In the genomic region with DNA sequence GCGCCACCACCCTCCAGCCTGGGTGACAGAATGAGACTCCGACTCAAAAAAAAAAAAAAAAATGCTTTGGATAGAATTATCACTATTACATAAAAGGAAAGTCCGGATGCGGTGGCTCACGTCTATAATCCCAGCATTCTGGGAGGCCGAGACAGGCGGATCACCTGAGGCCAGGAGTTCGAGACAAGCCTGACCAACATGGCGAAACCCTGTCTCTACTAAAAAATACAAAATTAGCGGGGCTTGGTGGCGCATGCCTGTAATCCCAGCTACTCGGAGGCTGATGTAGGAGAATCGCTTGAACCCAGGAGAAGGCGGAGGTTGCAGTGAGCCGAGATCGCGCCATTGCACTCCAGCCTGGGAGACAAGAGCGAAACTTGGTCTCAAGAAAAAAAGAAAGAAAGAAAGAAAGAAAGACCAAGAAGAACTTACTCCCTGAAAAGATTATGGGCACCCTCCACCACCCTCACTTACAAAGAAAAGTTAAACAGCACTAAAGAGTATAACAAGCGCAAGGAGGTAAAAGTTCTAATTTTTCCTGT, we compare ENCODE assay signal across 28 cellular contexts. TPM values are rescaled to one million over a fixed set of nuclear protein-coding genes. Genes with fewer than 3 reads are reported as not detected.
DNase-seq lines count a peak whose midpoint lies in the region; ATAC-seq, FAIRE-seq and TF ChIP-seq lines count a peak whose summit lies in the region.
"Had no signal": no experiment of that assay in that cellular context is flagged by ENCODE, and none has a peak within 500 bp of the region (broad histone marks: within the 10 kb centered on the region; RNA-seq: fewer than 3 reads in every experiment).

No MANE protein-coding gene starts in this region.

- ATAC-seq in HG03432 (IDR thresholded peaks at IDR 0.05; ENCODE audit: unreplicated experiment) = no peak
- ATAC-seq: A549, Right ventricle myocardium inferior, T-cell had no signal

- H3K4me1 ChIP-seq in ES-I3 (ENCODE audit: insufficient read depth, low read length) (no peaks in the 10 kb centered on the region), H1 (replicated peaks in 1 of 4; ENCODE audit: control insufficient read depth in 3 of 4, insufficient read depth in 4 of 4, low read length in 3 of 4) (peaks cover 0 to 4% (median 1%) of the 10 kb centered on the region in 4 experiments; a peak in 3 of 7 replicates)
- H3K4me1 ChIP-seq: A549 had no signal

- H3K4me3 ChIP-seq in HL-60 (replicated peaks; ENCODE audit: insufficient read depth, low read length) (no peak overlapping the region), H1 (ENCODE audit: extremely low read depth in 1 of 4, insufficient read depth in 2 of 4, low read depth in 3 of 4, low read length in 4 of 4) (no peak overlapping the region)
- H3K4me3 ChIP-seq: A549 had no signal

- no peak overlapping the region for H2BK12ac ChIP-seq in H1 (ENCODE audit: low read depth, low read length)

- H4K5ac ChIP-seq in H1 (ENCODE audit: insufficient read length, low read depth, low read length) = no peak overlapping the region

- no peak for TF ChIP-seq EP300 in H1 (IDR thresholded peaks at IDR 0.05; ENCODE audit: borderline replicate concordance in 1 of 2, low read depth in 2 of 2, low read length in 2 of 2)

- H3K79me2 ChIP-seq in H1 (ENCODE audit: control insufficient read depth in 1 of 2, insufficient read depth in 2 of 2, low read length in 2 of 2) = no peaks in the 10 kb centered on the region

- H4K20me1 ChIP-seq in H1 (replicated peaks in 1 of 2; ENCODE audit: control insufficient read depth in 1 of 2, insufficient read depth in 2 of 2, low read length in 2 of 2) = peaks cover 2 to 7% of the 10 kb centered on the region in 2 experiments

- H3K23ac ChIP-seq in H1 (ENCODE audit: insufficient read length) = no peak overlapping the region

- no peak overlapping the region for H3K18ac ChIP-seq in H1 (ENCODE audit: extremely low read depth, low read length)

- CTCF ChIA-PET in RWPE1 (lab: Yijun Ruan, JAX) (interaction anchor here (0.6 to 1.2 kb wide), 3 partner anchors 17 to 1302 kb away, joined by 3 to 4 read pairs (median 4); a partner anchor contains a TSS), H1 (lab: Charles Lee; ENCODE audit: partially characterized antibody) (interaction anchor here (0.9 to 4.2 kb wide), 9 partner anchors 11 to 165 kb away, joined by 3 to 23 read pairs (median 3); a partner anchor contains a TSS)

- H2BK5ac ChIP-seq in H1 (ENCODE audit: low read depth, low read length) = no peak overlapping the region

- H3K27ac ChIP-seq in HL-60 (replicated peaks) = peak overlapping the region; percentile 89
- H3K27ac ChIP-seq in RWPE1 = peak overlapping the region; percentile 96
- H3K27ac ChIP-seq in H1 (ENCODE audit: low read depth, low read length) = no peak overlapping the region
- H3K27ac ChIP-seq: A549 had no signal

- H2AK5ac ChIP-seq in H1 (ENCODE audit: low read depth, low read length) = no peak overlapping the region

- no peak for TF ChIP-seq POLR2A in H1 (IDR thresholded peaks at IDR 0.05; ENCODE audit: control extremely low read depth in 1 of 2, low read depth in 2 of 2, low read length in 2 of 2)

- H3K4me2 ChIP-seq in H1 (ENCODE audit: insufficient read depth in 1 of 2, low read depth in 2 of 2, low read length in 2 of 2) = peak overlapping the region in 1 of 2 experiments; percentile 78; a peak in 1 of 4 replicates
- H3K4me2 ChIP-seq: A549 had no signal

- TF ChIP-seq RAD21 in H1 (IDR thresholded peaks at IDR 0.05 in 1 of 2, conservative IDR thresholded peaks at IDR 0.05 in 1 of 2; ENCODE audit: low read depth in 2 of 2, low read length in 2 of 2) = no peak

- POLR2A ChIA-PET in RWPE1 (lab: Yijun Ruan, JAX; ENCODE audit: low non-redundant PET) = no interaction called here
- POLR2A ChIA-PET in H1 (lab: Charles Lee; ENCODE audit: partially characterized antibody) = interaction anchor here (0.9 to 1.8 kb wide), 4 partner anchors 8 to 19 kb away, joined by 3 to 5 read pairs (median 4); a partner anchor contains a TSS

- FAIRE-seq in H1 (lab: Jason Lieb, UNC) = no peak
- FAIRE-seq: A549, GM12891, RCC 7860 had no signal

- H3K36me3 ChIP-seq in ES-I3 (ENCODE audit: insufficient read depth, low read length) (no peaks in the 10 kb centered on the region), H1 (ENCODE audit: control insufficient read depth in 2 of 4, insufficient read depth in 4 of 4, low read length in 3 of 4) (no peaks in the 10 kb centered on the region)

- no peak overlapping the region for H2BK120ac ChIP-seq in H1 (replicated peaks; ENCODE audit: low read depth, low read length)

- WGBS in H1 (ENCODE audit: extremely low coverage in 1 of 2, insufficient coverage in 1 of 2, insufficient read length in 1 of 2, insufficient replicate concordance in 2 of 2, low coverage in 1 of 2, low lambda C conversion rate in 2 of 2, missing lambda C conversion rate in 1 of 2), 2 experiments = 31% methylated on average over 19 of the region's 19 CpGs; no CpG with 5 or more reads in 1 of the 2 experiments

- H3K14ac ChIP-seq in H1 (ENCODE audit: insufficient read length) = no peak overlapping the region

- H3K23me2 ChIP-seq in H1 (ENCODE audit: low read depth, low read length) = peaks cover 8% of the 10 kb centered on the region; the same call in 1 of the 2 replicates

- no peak overlapping the region for H2BK20ac ChIP-seq in H1 (ENCODE audit: low read length)

- no peaks in the 10 kb centered on the region for H3K79me1 ChIP-seq in H1 (ENCODE audit: low read depth, low read length)

- H3K27me3 ChIP-seq in HL-60 (ENCODE audit: insufficient read depth, poor library complexity, severe bottlenecking) = no peaks in the 10 kb centered on the region
- H3K27me3 ChIP-seq in H1 (replicated peaks in 1 of 4; ENCODE audit: control insufficient read depth in 3 of 4, extremely low read depth in 1 of 4, insufficient read depth in 3 of 4, low read length in 3 of 4) = peaks cover 54 to 92% (median 72%) of the 10 kb centered on the region in 4 experiments
- H3K27me3 ChIP-seq: SJCRH30 had no signal

- H3K9me3 ChIP-seq in ES-I3 (ENCODE audit: control insufficient read depth, insufficient read depth, low read length) (no peaks in the 10 kb centered on the region), H1 (ENCODE audit: insufficient read depth in 2 of 2, low read depth in 1 of 2, low read length in 1 of 2) (no peaks in the 10 kb centered on the region)
- H3K9me3 ChIP-seq: A549, SJCRH30 had no signal

- no peak overlapping the region for H3K4ac ChIP-seq in H1 (replicated peaks; ENCODE audit: insufficient read length, low read depth, low read length)

- no peak for DNase-seq in HL-60 (ENCODE audit: low read depth in 1 of 2, low spot score in 1 of 2)
- DNase-seq in RWPE1 (ENCODE audit: low spot score) = no peak
- no peak for DNase-seq in H1 (ENCODE audit: low read depth in 1 of 2, low spot score in 2 of 2)
- DNase-seq in activated naive CD4-positive, alpha-beta T cell treated with anti-CD3 and anti-CD28 coated beads, Interleukin-2, amount 50 U/mL, for 16 hours = no peak
- no peak for DNase-seq in activated gamma-delta T cell treated with Interleukin-2 at 50 U/mL for 16 hours
- DNase-seq in kidney tubule cell (ENCODE audit: low spot score) = no peak
- DNase-seq: C1 segment of cervical spinal cord; CD4-positive, alpha-beta memory T cell; COR-L47; DMS53; GDM1; Karpas-422; NCI-H1092; NCI-H1417 treated with DMSO at 0.1 percent for 48 hours; NCI-H1694 treated with DMSO at 0.1 percent for 48 hours; NCI-H2081; NCI-H226; NCI-H510A; OCI-M1; SJCRH30; T-cell had no signal

- no peak overlapping the region for H2AFZ ChIP-seq in H1 (ENCODE audit: low read length)

- H4K91ac ChIP-seq in H1 (replicated peaks; ENCODE audit: insufficient read length, low read length) = no peak overlapping the region

- H3K9ac ChIP-seq in ES-I3 (ENCODE audit: low read depth, low read length) (peak overlapping the region; percentile 41), H1 (replicated peaks in 1 of 4; ENCODE audit: extremely low read depth in 1 of 4, low read depth in 3 of 4, low read length in 3 of 4) (no peak overlapping the region)

- no peak overlapping the region for H4K8ac ChIP-seq in H1 (ENCODE audit: extremely low read depth, insufficient read depth, low read length)

- no peak overlapping the region for H3K56ac ChIP-seq in H1 (replicated peaks; ENCODE audit: insufficient read length, low read depth, low read length)

- TF ChIP-seq CTCF in HL-60 (IDR thresholded peaks at IDR 0.05; ENCODE audit: insufficient read depth, low read length) (no peak), RWPE1 (conservative IDR thresholded peaks at IDR 0.05; ENCODE audit: low read depth) (no peak), H1 (IDR thresholded peaks at IDR 0.05; ENCODE audit: control extremely low read depth in 1 of 3, insufficient read depth in 1 of 3, low read depth in 1 of 3, low read length in 3 of 3) (no peak)

- no peak overlapping the region for H2BK15ac ChIP-seq in H1 (ENCODE audit: low read length)

RNA-seq across cellular contexts. Expression of a gene that starts 17.8 kb away (rescaled TPM):
- 0.69 and 0.73 TPM in 2 replicates for total RNA-seq in H1 (2021; fragmentation: NEBNext Ultra II Directional; extraction: Animal tissue kit (Norgen Biotek cat#: 25700))
- polyA plus RNA-seq in H1 (2011; rRNA removed) = 0.51 and 0.91 TPM in 2 replicates
- 0.52 TPM for polyA plus RNA-seq in H1 (2011; cell fraction: cytosol; rRNA removed)
- polyA plus RNA-seq in H1 (2011; cell fraction: nucleus; rRNA removed) = 0.50 TPM
- polyA plus RNA-seq in H1 (2012, experiment 1 of 2) = 0.21 to 0.46 TPM (median 0.37 TPM) in 3 of 4 replicates, not detected in the other
- polyA plus RNA-seq in H1 (2012, experiment 2 of 2) = 0.56 TPM
- polyA plus RNA-seq in H1 (2013, experiment 1 of 2) = 0.85 TPM
- 0.77 TPM for polyA plus RNA-seq in H1 (2013, experiment 2 of 2)
- not detected in 2 replicates for polyA minus RNA-seq in H1 (2011; rRNA and poly(A)+ RNA removed)
- polyA minus RNA-seq in H1 (2011; cell fraction: cytosol; rRNA and poly(A)+ RNA removed) = 1.1 TPM
- polyA minus RNA-seq in H1 (2011; cell fraction: nucleus; rRNA and poly(A)+ RNA removed) = 3.7 TPM
- polyA plus RNA-seq: A549 had no signal

RNA-seq across cellular contexts. Expression of a gene that starts 18.2 kb away (rescaled TPM):
- not detected in 2 replicates for total RNA-seq in H1 (2021; fragmentation: NEBNext Ultra II Directional; extraction: Animal tissue kit (Norgen Biotek cat#: 25700))
- not detected in 2 replicates for polyA plus RNA-seq in H1 (2011; rRNA removed)
- not detected for polyA plus RNA-seq in H1 (2011; cell fraction: cytosol; rRNA removed)
- not detected for polyA plus RNA-seq in H1 (2011; cell fraction: nucleus; rRNA removed)
- polyA plus RNA-seq in H1 (2012, experiment 1 of 2) = not detected in 4 replicates
- polyA plus RNA-seq in H1 (2012, experiment 2 of 2) = not detected
- polyA plus RNA-seq in H1 (2013, experiment 1 of 2) = not detected
- not detected for polyA plus RNA-seq in H1 (2013, experiment 2 of 2)
- not detected in 2 replicates for polyA minus RNA-seq in H1 (2011; rRNA and poly(A)+ RNA removed)
- polyA minus RNA-seq in H1 (2011; cell fraction: cytosol; rRNA and poly(A)+ RNA removed) = not detected
- not detected for polyA minus RNA-seq in H1 (2011; cell fraction: nucleus; rRNA and poly(A)+ RNA removed)
- total RNA-seq: H4, Right ventricle myocardium inferior had no signal
- polyA plus RNA-seq: A549 had no signal

RNA-seq across cellular contexts. Expression of a gene that starts 32.7 kb away (rescaled TPM):
- total RNA-seq in H1 (2021; fragmentation: NEBNext Ultra II Directional; extraction: Animal tissue kit (Norgen Biotek cat#: 25700)) = 0.31 and 0.88 TPM in 2 replicates
- 0.11 and 0.20 TPM in 2 replicates for polyA plus RNA-seq in H1 (2011; rRNA removed)
- polyA plus RNA-seq in H1 (2011; cell fraction: cytosol; rRNA removed) = 0.06 TPM
- polyA plus RNA-seq in H1 (2011; cell fraction: nucleus; rRNA removed) = 0.07 TPM
- 0.10 to 0.80 TPM (median 0.17 TPM) in 4 replicates for polyA plus RNA-seq in H1 (2012, experiment 1 of 2)
- not detected for polyA plus RNA-seq in H1 (2012, experiment 2 of 2)
- 0.10 TPM for polyA plus RNA-seq in H1 (2013, experiment 1 of 2)
- polyA plus RNA-seq in H1 (2013, experiment 2 of 2) = 0.15 TPM
- polyA minus RNA-seq in H1 (2011; rRNA and poly(A)+ RNA removed) = not detected in 2 replicates
- polyA minus RNA-seq in H1 (2011; cell fraction: cytosol; rRNA and poly(A)+ RNA removed) = not detected
- polyA minus RNA-seq in H1 (2011; cell fraction: nucleus; rRNA and poly(A)+ RNA removed) = 2.1 TPM
- total RNA-seq: H4 had no signal
- polyA plus RNA-seq: A549 had no signal
